Comparison of ENCODE assay signal across 1 cellular context in the genomic region with DNA sequence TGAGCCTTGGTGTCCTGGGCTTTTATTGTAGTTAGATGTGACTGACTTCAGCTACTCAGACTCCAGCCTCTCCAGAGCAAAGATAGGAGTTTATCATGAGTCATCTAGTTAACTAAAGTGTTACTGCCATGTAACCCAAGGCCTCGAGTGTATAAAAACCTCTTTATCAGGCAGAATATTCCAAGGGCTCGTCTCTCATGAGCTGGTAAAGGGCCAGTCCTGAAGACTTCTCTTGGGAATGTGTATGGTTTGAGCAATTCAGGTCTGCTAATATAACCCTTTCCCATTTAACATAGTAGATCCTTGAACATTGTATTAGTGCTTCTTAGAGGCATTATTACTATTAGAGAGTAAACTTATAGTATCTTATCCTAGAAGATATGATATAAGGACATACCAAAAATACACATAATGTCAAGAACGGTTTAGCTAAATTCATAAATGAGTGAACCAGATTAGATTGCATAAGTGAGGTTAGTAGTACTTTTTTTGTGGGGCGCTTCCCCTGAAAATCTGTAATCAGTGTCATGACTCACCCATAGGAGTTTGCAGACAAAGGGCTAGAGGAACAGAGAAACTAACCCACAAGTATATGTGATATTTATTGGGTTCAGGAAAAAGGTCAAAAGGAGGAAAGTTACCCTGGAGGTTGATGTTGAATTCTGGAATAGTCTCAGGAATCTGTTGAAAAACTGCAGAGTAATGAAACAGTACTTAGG.
TF ChIP-seq lines count a peak whose summit lies in the region.

No MANE protein-coding gene starts in this region.

TF ChIP-seq in HepG2, 621 proteins besides CTCF, POLR2A, EP300 and RAD21 (continued from another document):
- TF ChIP-seq, protein P1, sequence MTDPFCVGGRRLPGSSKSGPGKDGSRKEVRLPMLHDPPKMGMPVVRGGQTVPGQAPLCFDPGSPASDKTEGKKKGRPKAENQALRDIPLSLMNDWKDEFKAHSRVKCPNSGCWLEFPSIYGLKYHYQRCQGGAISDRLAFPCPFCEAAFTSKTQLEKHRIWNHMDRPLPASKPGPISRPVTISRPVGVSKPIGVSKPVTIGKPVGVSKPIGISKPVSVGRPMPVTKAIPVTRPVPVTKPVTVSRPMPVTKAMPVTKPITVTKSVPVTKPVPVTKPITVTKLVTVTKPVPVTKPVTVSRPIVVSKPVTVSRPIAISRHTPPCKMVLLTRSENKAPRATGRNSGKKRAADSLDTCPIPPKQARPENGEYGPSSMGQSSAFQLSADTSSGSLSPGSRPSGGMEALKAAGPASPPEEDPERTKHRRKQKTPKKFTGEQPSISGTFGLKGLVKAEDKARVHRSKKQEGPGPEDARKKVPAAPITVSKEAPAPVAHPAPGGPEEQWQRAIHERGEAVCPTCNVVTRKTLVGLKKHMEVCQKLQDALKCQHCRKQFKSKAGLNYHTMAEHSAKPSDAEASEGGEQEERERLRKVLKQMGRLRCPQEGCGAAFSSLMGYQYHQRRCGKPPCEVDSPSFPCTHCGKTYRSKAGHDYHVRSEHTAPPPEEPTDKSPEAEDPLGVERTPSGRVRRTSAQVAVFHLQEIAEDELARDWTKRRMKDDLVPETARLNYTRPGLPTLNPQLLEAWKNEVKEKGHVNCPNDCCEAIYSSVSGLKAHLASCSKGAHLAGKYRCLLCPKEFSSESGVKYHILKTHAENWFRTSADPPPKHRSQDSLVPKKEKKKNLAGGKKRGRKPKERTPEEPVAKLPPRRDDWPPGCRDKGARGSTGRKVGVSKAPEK (CRISPR knock-in tag; IDR thresholded peaks at IDR 0.05; ENCODE audit: borderline replicate concordance): no peak
- TF ChIP-seq ZSCAN12 (CRISPR knock-in tag; IDR thresholded peaks at IDR 0.05) (no peak), SMAD9 (CRISPR knock-in tag; IDR thresholded peaks at IDR 0.05) (no peak), SSRP1 (CRISPR knock-in tag; IDR thresholded peaks at IDR 0.05) (no peak), MAZ (IDR thresholded peaks at IDR 0.05; ENCODE audit: borderline replicate concordance, low read depth, low read length) (no peak), MAZ (CRISPR knock-in tag; IDR thresholded peaks at IDR 0.05; ENCODE audit: low read depth) (no peak), KAT7 (CRISPR knock-in tag; IDR thresholded peaks at IDR 0.05; ENCODE audit: borderline replicate concordance) (no peak), SALL1 (CRISPR knock-in tag; IDR thresholded peaks at IDR 0.05) (no peak), HNRNPLL (IDR thresholded peaks at IDR 0.05; ENCODE audit: low read depth, low read length, poor library complexity, severe bottlenecking) (no peak), ESRRA (CRISPR knock-in tag; IDR thresholded peaks at IDR 0.05; ENCODE audit: low read depth) (no peak), ZNF841 (CRISPR knock-in tag; IDR thresholded peaks at IDR 0.05; ENCODE audit: borderline replicate concordance) (no peak), KLF15 (CRISPR knock-in tag; IDR thresholded peaks at IDR 0.05; ENCODE audit: borderline replicate concordance) (no peak)
